In the genomic region with DNA sequence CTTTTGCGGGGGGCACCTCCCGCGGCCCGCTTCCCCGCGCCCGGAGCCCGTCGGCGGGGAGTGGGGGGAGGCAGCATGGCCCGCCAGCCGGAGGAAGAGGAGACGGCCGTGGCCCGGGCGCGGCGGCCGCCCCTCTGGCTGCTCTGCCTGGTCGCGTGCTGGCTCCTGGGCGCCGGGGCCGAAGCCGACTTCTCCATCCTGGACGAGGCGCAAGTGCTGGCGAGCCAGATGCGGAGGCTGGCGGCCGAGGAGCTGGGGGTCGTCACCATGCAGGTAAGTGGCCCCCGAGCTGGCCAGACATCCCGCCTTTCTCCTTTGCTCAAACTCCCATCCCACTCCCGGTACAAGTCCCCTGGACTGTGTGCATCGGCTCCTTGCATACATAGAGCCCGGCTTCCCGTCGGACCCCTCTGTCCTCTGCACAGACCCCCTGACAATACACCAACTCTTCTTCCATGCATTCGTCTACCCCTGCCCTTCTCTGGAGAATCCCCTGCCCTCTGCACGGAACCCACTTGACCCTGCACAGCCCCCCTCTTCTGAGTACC, we compare ENCODE assay signal across 8 cellular contexts. TPM values are rescaled to one million over a fixed set of nuclear protein-coding genes. Genes with fewer than 3 reads are reported as not detected.
DNase-seq lines count a peak whose midpoint lies in the region; ATAC-seq, FAIRE-seq and TF ChIP-seq lines count a peak whose summit lies in the region.

No MANE protein-coding gene starts in this region.

- FAIRE-seq in A549 (lab: Jason Lieb, UNC): no peak

- H3K4me1 ChIP-seq in A549: peaks cover 7% of the 10 kb centered on the region; the same call in 1 of the 3 replicates

- TF ChIP-seq CTCF in A549 (IDR thresholded peaks at IDR 0.05) (no peak), GM12865 (IDR thresholded peaks at IDR 0.05; ENCODE audit: insufficient read depth, low read depth, low read length, missing control alignments) (no peak), nephron progenitor cell (IDR thresholded peaks at IDR 0.05) (no peak)

- POLR2A ChIA-PET in A549 (lab: Yijun Ruan, JAX): no interaction called here

- ATAC-seq in A549 (peak; percentile 66 to 74; a peak in 5 of 6 replicates), HG03103 (IDR thresholded peaks at IDR 0.05; ENCODE audit: low read depth, unreplicated experiment) (peak; percentile 20), GM21423 (IDR thresholded peaks at IDR 0.05; ENCODE audit: unreplicated experiment) (no peak)

- no peaks in the 10 kb centered on the region for H3K9me3 Mint-ChIP-seq in T-helper 2 cell treated with Interferon-gamma antibody and Interleukin-4, amounts not matched to agents 5 μg/mL and 100 μg/mL, for 36 hours
- H3K9me3 Mint-ChIP-seq in nephron progenitor cell: no peaks in the 10 kb centered on the region

- H3K36me3 Mint-ChIP-seq in T-helper 2 cell treated with Interferon-gamma antibody and Interleukin-4, amounts not matched to agents 5 μg/mL and 100 μg/mL, for 36 hours (ENCODE audit: low read depth): no peaks in the 10 kb centered on the region
- H3K36me3 Mint-ChIP-seq in nephron progenitor cell (ENCODE audit: low read depth): peaks cover 3% of the 10 kb centered on the region

- peaks cover 56% of the 10 kb centered on the region for H3K27me3 Mint-ChIP-seq in T-helper 2 cell treated with Interferon-gamma antibody and Interleukin-4, amounts not matched to agents 5 μg/mL and 100 μg/mL, for 36 hours (ENCODE audit: low read depth)
- peaks cover 16% of the 10 kb centered on the region for H3K27me3 Mint-ChIP-seq in nephron progenitor cell (ENCODE audit: low read depth, poor library complexity)

- peak; percentile 6 to 15 for DNase-seq in A549 (ENCODE audit: low read depth in 1 of 2, low spot score in 1 of 2)
- DNase-seq in GM12865 (ENCODE audit: low read depth): peak; percentile 7
- no peak for DNase-seq in T-helper 2 cell treated with Interferon-gamma antibody and Interleukin-4, amounts not matched to agents 5 μg/mL and 100 μg/mL, for 36 hours (ENCODE audit: low spot score)
- DNase-seq in fibroblast of gingiva (ENCODE audit: low read depth): peak; percentile 14
- peak; percentile 69 for DNase-seq in nephron progenitor cell
- DNase-seq in COLO829 (ENCODE audit: low spot score): no peak

- H3K4me3 ChIP-seq in A549 (peak overlapping the region; percentile 77), GM12865 (ENCODE audit: low read depth, low read length) (peak overlapping the region; percentile 30; the same call in 1 of the 2 replicates)

- peak overlapping the region; percentile 83 for H3K4me3 Mint-ChIP-seq in T-helper 2 cell treated with Interferon-gamma antibody and Interleukin-4, amounts not matched to agents 5 μg/mL and 100 μg/mL, for 36 hours
- H3K4me3 Mint-ChIP-seq in nephron progenitor cell: peak overlapping the region; percentile 94

- peak overlapping the region; percentile 93 for H3K4me2 ChIP-seq in A549

- no peak for TF ChIP-seq POLR2A in A549 (IDR thresholded peaks at IDR 0.05; ENCODE audit: low read length)

- H3K27ac Mint-ChIP-seq in T-helper 2 cell treated with Interferon-gamma antibody and Interleukin-4, amounts not matched to agents 5 μg/mL and 100 μg/mL, for 36 hours: no peak overlapping the region
- H3K27ac Mint-ChIP-seq in nephron progenitor cell: peak overlapping the region; percentile 98

- no peak for TF ChIP-seq EP300 in A549 (IDR thresholded peaks at IDR 0.05)

- CTCF ChIA-PET in A549 (lab: Yijun Ruan, JAX): no interaction called here

- peaks cover 8% of the 10 kb centered on the region for H3K4me1 Mint-ChIP-seq in T-helper 2 cell treated with Interferon-gamma antibody and Interleukin-4, amounts not matched to agents 5 μg/mL and 100 μg/mL, for 36 hours (ENCODE audit: low read depth)
- peaks cover 44% of the 10 kb centered on the region for H3K4me1 Mint-ChIP-seq in nephron progenitor cell

- WGBS in A549 (ENCODE audit: missing lambda C conversion rate): 1% methylated on average over 16 of the region's 41 CpGs

- no peak for TF ChIP-seq RAD21 in A549 (conservative IDR thresholded peaks at IDR 0.05 in 1 of 2, IDR thresholded peaks at IDR 0.05 in 1 of 2)

- peak overlapping the region; percentile 65 to 94 for H3K27ac ChIP-seq in A549

- no peaks in the 10 kb centered on the region for H3K9me3 ChIP-seq in A549

TF ChIP-seq in A549, 52 proteins besides CTCF, POLR2A, EP300 and RAD21:
- TF ChIP-seq JUNB (IDR thresholded peaks at IDR 0.05) (no peak), ELK1 (IDR thresholded peaks at IDR 0.05; ENCODE audit: low read depth, low read length) (no peak), CBX2 (IDR thresholded peaks at IDR 0.05; ENCODE audit: borderline replicate concordance, low read depth) (no peak), RARB (CRISPR knock-in tag; IDR thresholded peaks at IDR 0.05) (no peak), ZNF302 (CRISPR knock-in tag; IDR thresholded peaks at IDR 0.05) (no peak), NPAS2 (CRISPR knock-in tag; IDR thresholded peaks at IDR 0.05; ENCODE audit: borderline replicate concordance) (no peak)
- TF ChIP-seq, protein P1, sequence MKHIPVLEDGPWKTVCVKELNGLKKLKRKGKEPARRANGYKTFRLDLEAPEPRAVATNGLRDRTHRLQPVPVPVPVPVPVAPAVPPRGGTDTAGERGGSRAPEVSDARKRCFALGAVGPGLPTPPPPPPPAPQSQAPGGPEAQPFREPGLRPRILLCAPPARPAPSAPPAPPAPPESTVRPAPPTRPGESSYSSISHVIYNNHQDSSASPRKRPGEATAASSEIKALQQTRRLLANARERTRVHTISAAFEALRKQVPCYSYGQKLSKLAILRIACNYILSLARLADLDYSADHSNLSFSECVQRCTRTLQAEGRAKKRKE (CRISPR knock-in tag; IDR thresholded peaks at IDR 0.05; ENCODE audit: low read depth): no peak
- TF ChIP-seq, protein P2, sequence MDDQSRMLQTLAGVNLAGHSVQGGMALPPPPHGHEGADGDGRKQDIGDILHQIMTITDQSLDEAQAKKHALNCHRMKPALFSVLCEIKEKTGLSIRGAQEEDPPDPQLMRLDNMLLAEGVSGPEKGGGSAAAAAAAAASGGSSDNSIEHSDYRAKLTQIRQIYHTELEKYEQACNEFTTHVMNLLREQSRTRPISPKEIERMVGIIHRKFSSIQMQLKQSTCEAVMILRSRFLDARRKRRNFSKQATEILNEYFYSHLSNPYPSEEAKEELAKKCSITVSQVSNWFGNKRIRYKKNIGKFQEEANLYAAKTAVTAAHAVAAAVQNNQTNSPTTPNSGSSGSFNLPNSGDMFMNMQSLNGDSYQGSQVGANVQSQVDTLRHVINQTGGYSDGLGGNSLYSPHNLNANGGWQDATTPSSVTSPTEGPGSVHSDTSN (IDR thresholded peaks at IDR 0.05): no peak

RNA-seq across cellular contexts. Expression of gene CACHD1, which starts 0.8 kb away (rescaled TPM):
- polyA plus RNA-seq in A549 (2011; rRNA removed) (1.6 and 2.4 TPM in 2 replicates), A549 (2017; fragmentation: RNase III; extraction: RNeasy Plus Mini Kit Qiagen cat#74134 plus additional on column Dnase treatment) (0.72 to 0.88 TPM (median 0.84 TPM) in 3 replicates)
- 0.37 and 0.41 TPM in 2 replicates for polyA plus RNA-seq in A549 (2012; cell fraction: cytosol; rRNA removed)
- 0.46 and 0.71 TPM in 2 replicates for polyA plus RNA-seq in A549 (2012; cell fraction: nucleus; rRNA removed)
- 2.3 and 2.5 TPM in 2 replicates for polyA minus RNA-seq in A549 (2011; rRNA and poly(A)+ RNA removed)

Comparison
In these comparisons a context has a peak if more than half of its experiments do, and no peak if none do; other contexts are left out.
1. DNase-seq: peak in A549 (2 of 2), GM12865 (single experiment), fibroblast of gingiva (single experiment) and nephron progenitor cell (single experiment); none in T-helper 2 cell treated with Interferon-gamma antibody and Interleukin-4, amounts not matched to agents 5 μg/mL and 100 μg/mL, for 36 hours (single experiment) and COLO829 (single experiment).